Comparison of ENCODE assay signal across 33 cellular contexts in genomic region chr1:208381481-208381880, GRCh38.
"Had no signal": no experiment of that assay in that cellular context is flagged by ENCODE, and none has a peak within 500 bp of the region (broad histone marks: within the 10 kb centered on the region; RNA-seq: fewer than 3 reads in every experiment).

No MANE protein-coding gene starts in this region.

- H3K4me1 ChIP-seq: adrenal gland, body of pancreas, colonic mucosa, esophagus muscularis mucosa, foreskin keratinocyte, gastrocnemius medialis, heart left ventricle had no signal

- DNase-seq: activated B cell treated with CpG ODN at 0.5 μM for 24 hours; activated CD4-positive, alpha-beta memory T cell treated with anti-CD3 and anti-CD28 coated beads for 36 hours; activated CD4-positive, alpha-beta T cell treated with anti-CD3 and anti-CD28 coated beads for 36 hours; activated CD4-positive, alpha-beta T cell treated with anti-CD3 and anti-CD28 coated beads, Interleukin-2, amount 10 ng/mL, durations not matched to agents 24 days and 14 days; activated CD8-positive, alpha-beta memory T cell treated with anti-CD3 and anti-CD28 coated beads, Interleukin-2, amount 10 ng/mL, durations not matched to agents 7 days and 5 days; activated CD8-positive, alpha-beta memory T cell treated with anti-CD3 and anti-CD28 coated beads, Interleukin-2, amount 50 U/mL, for 4 hours; activated CD8-positive, alpha-beta T cell treated with anti-CD3 and anti-CD28 coated beads, Interleukin-2, amount 10 ng/mL, durations not matched to agents 7 days and 5 days; activated effector memory CD4-positive, alpha-beta T cell treated with anti-CD3 and anti-CD28 coated beads, Interleukin-2, amount 50 U/mL, for 16 hours; activated naive CD4-positive, alpha-beta T cell treated with anti-CD3 and anti-CD28 coated beads for 36 hours; activated naive CD8-positive, alpha-beta T cell treated with anti-CD3 and anti-CD28 coated beads for 36 hours; activated naive CD8-positive, alpha-beta T cell treated with anti-CD3 and anti-CD28 coated beads, Interleukin-2, amount 50 U/mL, for 24 hours; activated T-cell treated with anti-CD3 and anti-CD28 coated beads, Interleukin-2, amount 50 U/mL, for 1 hour; activated T-cell treated with anti-CD3 and anti-CD28 coated beads, Interleukin-2, amount 50 U/mL, for 48 hours; adrenal gland; amygdala; aorta; body of pancreas; caudate nucleus; colonic mucosa; effector CD8-positive, alpha-beta T cell; erythroblast; foreskin keratinocyte; gastrocnemius medialis; glutamatergic neuron; heart left ventricle; T-helper 17 cell; T1000; WERI-Rb-1 had no signal

- H3K36me3 ChIP-seq: adrenal gland, colonic mucosa, esophagus muscularis mucosa, gastrocnemius medialis, heart left ventricle, WERI-Rb-1 had no signal

- H3K4me3 ChIP-seq: adrenal gland, body of pancreas, colonic mucosa, esophagus muscularis mucosa, gastrocnemius medialis, heart left ventricle had no signal

- H3K4me1 Mint-ChIP-seq: activated B cell treated with CpG ODN at 0.5 μM for 24 hours; activated CD4-positive, alpha-beta T cell treated with anti-CD3 and anti-CD28 coated beads for 36 hours; activated CD4-positive, alpha-beta T cell treated with anti-CD3 and anti-CD28 coated beads, Interleukin-2, amount 10 ng/mL, durations not matched to agents 24 days and 14 days; activated CD8-positive, alpha-beta memory T cell treated with anti-CD3 and anti-CD28 coated beads, Interleukin-2, amount 10 ng/mL, durations not matched to agents 7 days and 5 days; activated naive CD4-positive, alpha-beta T cell treated with anti-CD3 and anti-CD28 coated beads, Interleukin-2, amount 50 U/mL, for 24 hours; activated naive CD8-positive, alpha-beta T cell treated with anti-CD3 and anti-CD28 coated beads for 36 hours; activated naive CD8-positive, alpha-beta T cell treated with anti-CD3 and anti-CD28 coated beads, Interleukin-2, amount 50 U/mL, for 24 hours; T-helper 17 cell had no signal

- H3K9me3 Mint-ChIP-seq: activated B cell treated with CpG ODN at 0.5 μM for 24 hours; activated CD4-positive, alpha-beta memory T cell treated with anti-CD3 and anti-CD28 coated beads for 36 hours; activated CD4-positive, alpha-beta T cell treated with anti-CD3 and anti-CD28 coated beads, Interleukin-2, amount 10 ng/mL, durations not matched to agents 24 days and 14 days; activated naive CD4-positive, alpha-beta T cell treated with anti-CD3 and anti-CD28 coated beads for 36 hours; activated naive CD4-positive, alpha-beta T cell treated with anti-CD3 and anti-CD28 coated beads, Interleukin-2, amount 50 U/mL, for 24 hours; activated naive CD8-positive, alpha-beta T cell treated with anti-CD3 and anti-CD28 coated beads for 36 hours; activated naive CD8-positive, alpha-beta T cell treated with anti-CD3 and anti-CD28 coated beads, Interleukin-2, amount 50 U/mL, for 24 hours; activated T-helper 1 cell treated with anti-CD3 and anti-CD28 coated beads, Interleukin-12 subunit alpha, Interleukin-12 subunit beta, Interleukin-2, Interleukin-4 antibody, amounts not matched to agents 30 ng/mL and 10 ng/mL and 1 ng/mL, durations not matched to agents 14 hours and 24 hours and 36 hours; activated T-helper 2 cell treated with anti-CD3 and anti-CD28 coated beads, Interferon-gamma antibody, Interleukin-2, Interleukin-4, amounts not matched to agents 10 μg/mL and 5 μg/mL and 100 μg/mL, durations not matched to agents 14 hours and 24 hours and 36 hours; T-helper 2 cell treated with Interferon-gamma antibody and Interleukin-4, amounts not matched to agents 5 μg/mL and 100 μg/mL, for 36 hours had no signal

- H3K4me3 Mint-ChIP-seq: activated B cell treated with CpG ODN at 0.5 μM for 24 hours; activated CD4-positive, alpha-beta memory T cell treated with anti-CD3 and anti-CD28 coated beads for 36 hours; activated CD4-positive, alpha-beta T cell treated with anti-CD3 and anti-CD28 coated beads for 36 hours; activated CD4-positive, alpha-beta T cell treated with anti-CD3 and anti-CD28 coated beads, Interleukin-2, amount 10 ng/mL, durations not matched to agents 24 days and 14 days; activated CD8-positive, alpha-beta memory T cell treated with anti-CD3 and anti-CD28 coated beads, Interleukin-2, amount 10 ng/mL, durations not matched to agents 7 days and 5 days; activated CD8-positive, alpha-beta T cell treated with anti-CD3 and anti-CD28 coated beads, Interleukin-2, amount 10 ng/mL, durations not matched to agents 7 days and 5 days; activated naive CD4-positive, alpha-beta T cell treated with anti-CD3 and anti-CD28 coated beads for 36 hours; activated naive CD4-positive, alpha-beta T cell treated with anti-CD3 and anti-CD28 coated beads, Interleukin-2, amount 50 U/mL, for 24 hours; activated naive CD8-positive, alpha-beta T cell treated with anti-CD3 and anti-CD28 coated beads for 36 hours; activated naive CD8-positive, alpha-beta T cell treated with anti-CD3 and anti-CD28 coated beads, Interleukin-2, amount 50 U/mL, for 24 hours; activated T-helper 1 cell treated with anti-CD3 and anti-CD28 coated beads, Interleukin-12 subunit alpha, Interleukin-12 subunit beta, Interleukin-2, Interleukin-4 antibody, amounts not matched to agents 30 ng/mL and 10 ng/mL and 1 ng/mL, durations not matched to agents 14 hours and 24 hours and 36 hours; T-helper 17 cell; T-helper 2 cell treated with Interferon-gamma antibody and Interleukin-4, amounts not matched to agents 5 μg/mL and 100 μg/mL, for 36 hours had no signal

- H3K36me3 Mint-ChIP-seq: activated CD4-positive, alpha-beta memory T cell treated with anti-CD3 and anti-CD28 coated beads for 36 hours; activated CD8-positive, alpha-beta memory T cell treated with anti-CD3 and anti-CD28 coated beads, Interleukin-2, amount 10 ng/mL, durations not matched to agents 7 days and 5 days; activated naive CD4-positive, alpha-beta T cell treated with anti-CD3 and anti-CD28 coated beads, Interleukin-2, amount 50 U/mL, for 24 hours; activated naive CD8-positive, alpha-beta T cell treated with anti-CD3 and anti-CD28 coated beads for 36 hours had no signal

- H3K27ac Mint-ChIP-seq: activated B cell treated with CpG ODN at 0.5 μM for 24 hours; activated CD4-positive, alpha-beta memory T cell treated with anti-CD3 and anti-CD28 coated beads for 36 hours; activated CD4-positive, alpha-beta T cell treated with anti-CD3 and anti-CD28 coated beads for 36 hours; activated CD4-positive, alpha-beta T cell treated with anti-CD3 and anti-CD28 coated beads, Interleukin-2, amount 10 ng/mL, durations not matched to agents 24 days and 14 days; activated CD8-positive, alpha-beta memory T cell treated with anti-CD3 and anti-CD28 coated beads, Interleukin-2, amount 10 ng/mL, durations not matched to agents 7 days and 5 days; activated CD8-positive, alpha-beta T cell treated with anti-CD3 and anti-CD28 coated beads, Interleukin-2, amount 10 ng/mL, durations not matched to agents 7 days and 5 days; activated naive CD4-positive, alpha-beta T cell treated with anti-CD3 and anti-CD28 coated beads for 36 hours; activated naive CD4-positive, alpha-beta T cell treated with anti-CD3 and anti-CD28 coated beads, Interleukin-2, amount 50 U/mL, for 24 hours; activated naive CD8-positive, alpha-beta T cell treated with anti-CD3 and anti-CD28 coated beads for 36 hours; activated naive CD8-positive, alpha-beta T cell treated with anti-CD3 and anti-CD28 coated beads, Interleukin-2, amount 50 U/mL, for 24 hours; activated T-helper 1 cell treated with anti-CD3 and anti-CD28 coated beads, Interleukin-12 subunit alpha, Interleukin-12 subunit beta, Interleukin-2, Interleukin-4 antibody, amounts not matched to agents 30 ng/mL and 10 ng/mL and 1 ng/mL, durations not matched to agents 14 hours and 24 hours and 36 hours; activated T-helper 2 cell treated with anti-CD3 and anti-CD28 coated beads, Interferon-gamma antibody, Interleukin-2, Interleukin-4, amounts not matched to agents 10 μg/mL and 5 μg/mL and 100 μg/mL, durations not matched to agents 14 hours and 24 hours and 36 hours; T-helper 17 cell; T-helper 2 cell treated with Interferon-gamma antibody and Interleukin-4, amounts not matched to agents 5 μg/mL and 100 μg/mL, for 36 hours had no signal

- H3K27ac ChIP-seq: adrenal gland, body of pancreas, colonic mucosa, esophagus muscularis mucosa, foreskin keratinocyte, gastrocnemius medialis, heart left ventricle, WERI-Rb-1 had no signal

- H3K27me3 Mint-ChIP-seq: activated CD4-positive, alpha-beta T cell treated with anti-CD3 and anti-CD28 coated beads, Interleukin-2, amount 10 ng/mL, durations not matched to agents 24 days and 14 days; activated CD8-positive, alpha-beta memory T cell treated with anti-CD3 and anti-CD28 coated beads, Interleukin-2, amount 10 ng/mL, durations not matched to agents 7 days and 5 days; activated naive CD8-positive, alpha-beta T cell treated with anti-CD3 and anti-CD28 coated beads, Interleukin-2, amount 50 U/mL, for 24 hours had no signal

- H3K27me3 ChIP-seq: adrenal gland, body of pancreas, colonic mucosa, esophagus muscularis mucosa, gastrocnemius medialis, heart left ventricle had no signal
